In the genomic region with DNA sequence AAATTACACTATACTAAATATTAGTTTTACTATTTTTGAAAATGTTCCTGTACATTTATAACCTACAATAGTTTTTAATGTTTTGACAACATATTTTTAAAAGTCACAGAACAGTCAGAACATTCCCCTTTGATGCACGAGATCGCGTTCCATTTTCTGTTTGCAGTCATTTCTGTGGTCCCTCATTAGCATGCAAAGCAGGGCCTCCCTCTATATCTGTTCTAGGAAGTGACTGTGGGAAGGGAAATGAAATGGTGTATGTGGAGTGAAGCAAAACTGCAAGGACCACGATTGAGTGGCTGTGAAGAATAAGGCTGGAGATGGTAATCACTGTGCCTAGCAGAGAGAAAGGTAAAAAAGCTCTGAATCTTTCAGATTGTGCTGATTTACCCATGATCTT, we compare ENCODE assay signal across 19 cellular contexts. TPM values are rescaled to one million over a fixed set of nuclear protein-coding genes. Genes with fewer than 3 reads are reported as not detected.
DNase-seq lines count a peak whose midpoint lies in the region; ATAC-seq, FAIRE-seq and TF ChIP-seq lines count a peak whose summit lies in the region.
"Not testable (repeated sequence)": the region's sequence is repeated elsewhere in the genome, so short reads cannot be mapped to it uniquely, and the experiment has no call there.
"Had no signal": no experiment of that assay in that cellular context is flagged by ENCODE, and none has a peak within 500 bp of the region (broad histone marks: within the 10 kb centered on the region; RNA-seq: fewer than 3 reads in every experiment).

No MANE protein-coding gene starts in this region.

- intact Hi-C loops in endothelial cell of umbilical vein (cut with micrococcal nuclease), result not testable (repeated sequence)

- DNase-seq in GM12865 (ENCODE audit: low read depth), result peak; percentile 9
- not testable (repeated sequence) for DNase-seq in endothelial cell of umbilical vein (ENCODE audit: low read depth, low spot score)

- not testable (repeated sequence) for H3K4me1 ChIP-seq in endothelial cell of umbilical vein (ENCODE audit: control insufficient read depth, extremely low read depth, insufficient read depth, low read length)

- not testable (repeated sequence) for H3K9ac ChIP-seq in endothelial cell of umbilical vein (replicated peaks; ENCODE audit: extremely low read depth, insufficient read depth, low read length)

- not testable (repeated sequence) for TF ChIP-seq POLR2A in endothelial cell of umbilical vein (IDR thresholded peaks at IDR 0.05; ENCODE audit: low read depth, low read length)

- TF ChIP-seq CTCF in GM12865 (IDR thresholded peaks at IDR 0.05; ENCODE audit: insufficient read depth, low read depth, low read length, missing control alignments); endothelial cell of umbilical vein (IDR thresholded peaks at IDR 0.05; ENCODE audit: extremely low read depth in 1 of 2, insufficient read depth in 1 of 2, low read depth in 1 of 2, low read length in 2 of 2): not testable (repeated sequence)

- not testable (repeated sequence) for H3K9me3 ChIP-seq in endothelial cell of umbilical vein (replicated peaks; ENCODE audit: control insufficient read depth, insufficient read depth, low read length)

- not testable (repeated sequence) for H3K9me1 ChIP-seq in endothelial cell of umbilical vein (replicated peaks; ENCODE audit: control insufficient read depth, extremely low read depth, insufficient read depth, low read length)

- not testable (repeated sequence) for H3K27ac ChIP-seq in endothelial cell of umbilical vein (ENCODE audit: insufficient read depth, low read depth, low read length)

- POLR2A ChIA-PET in endothelial cell of umbilical vein (lab: Charles Lee), result not testable (repeated sequence)

- not testable (repeated sequence) for H3K4me2 ChIP-seq in endothelial cell of umbilical vein (ENCODE audit: insufficient read depth, low read length)

- ATAC-seq in GM18868 (IDR thresholded peaks at IDR 0.05; ENCODE audit: unreplicated experiment) (peak; percentile 93), GM19452 (IDR thresholded peaks at IDR 0.05; ENCODE audit: unreplicated experiment) (peak; percentile 71), GM21619 (IDR thresholded peaks at IDR 0.05; ENCODE audit: unreplicated experiment) (peak; percentile 99), HG02852 (IDR thresholded peaks at IDR 0.05; ENCODE audit: unreplicated experiment) (peak; percentile 100), HG03139 (IDR thresholded peaks at IDR 0.05; ENCODE audit: unreplicated experiment) (peak; percentile 67), HG03565 (IDR thresholded peaks at IDR 0.05; ENCODE audit: unreplicated experiment) (peak; percentile 86)

- not testable (repeated sequence) for H3K4me3 ChIP-seq in GM12865 (ENCODE audit: low read depth, low read length); endothelial cell of umbilical vein (replicated peaks in 1 of 3; ENCODE audit: insufficient read depth in 1 of 3, low read depth in 1 of 3, low read length in 3 of 3)

- H3K36me3 ChIP-seq in endothelial cell of umbilical vein (ENCODE audit: control insufficient read depth in 2 of 2, extremely low read depth in 1 of 2, insufficient read depth in 2 of 2, low read length in 2 of 2), result not testable (repeated sequence)

- not testable (repeated sequence) for H4K20me1 ChIP-seq in endothelial cell of umbilical vein (replicated peaks; ENCODE audit: control insufficient read depth, extremely low read depth, insufficient read depth, low read length)

- not testable (repeated sequence) for H3K27me3 ChIP-seq in endothelial cell of umbilical vein (ENCODE audit: control insufficient read depth in 2 of 2, insufficient read depth in 2 of 2, low read length in 2 of 2)

- not testable (repeated sequence) for BruUV-seq in endothelial cell of umbilical vein (replicated peaks; lab: Mats Ljungman, UMichigan)

- FAIRE-seq in endothelial cell of umbilical vein (lab: Jason Lieb, UNC), result peak; percentile 40

- CTCF ChIA-PET in endothelial cell of umbilical vein (lab: Charles Lee), result not testable (repeated sequence)

- H2AFZ ChIP-seq in endothelial cell of umbilical vein (ENCODE audit: low read depth, low read length), result not testable (repeated sequence)

- dilution Hi-C loops in endothelial cell of umbilical vein (cut with MboI; ENCODE audit: extremely low pct_ligation_motif_present, low sequenced_read_pairs), result not testable (repeated sequence)

- H3K79me2 ChIP-seq in endothelial cell of umbilical vein (ENCODE audit: control insufficient read depth, insufficient read depth, low read length), result not testable (repeated sequence)

RNA-seq across cellular contexts. Expression of a gene that starts 24.3 kb away (rescaled TPM):
- total RNA-seq in endothelial cell of umbilical vein, result not detected in 2 replicates
- not detected in 2 replicates for polyA plus RNA-seq in endothelial cell of umbilical vein
- not detected in 2 replicates for polyA plus RNA-seq in endothelial cell of umbilical vein (2011; cell fraction: cytosol; rRNA removed)
- polyA plus RNA-seq in endothelial cell of umbilical vein (2011; cell fraction: nucleus; rRNA removed), result not detected in 2 replicates
- polyA plus RNA-seq in endothelial cell of umbilical vein (2012), result not detected in 2 replicates
- not detected in 2 replicates for polyA minus RNA-seq in endothelial cell of umbilical vein
- polyA minus RNA-seq in endothelial cell of umbilical vein (2011; cell fraction: cytosol; rRNA and poly(A)+ RNA removed), result not detected
- not detected in 2 replicates for polyA minus RNA-seq in endothelial cell of umbilical vein (2011; cell fraction: nucleus; rRNA and poly(A)+ RNA removed)
- total RNA-seq: A172; activated CD4-positive, alpha-beta T cell treated with anti-CD3 and anti-CD28 coated beads, Interleukin-2, amount 10 ng/mL, durations not matched to agents 24 days and 14 days; bronchial epithelial cell; CD4-positive, alpha-beta T cell; IMR-90; lung; mucosa of descending colon; osteocyte; PC-9; renal cortical epithelial cell; upper lobe of right lung had no signal
- polyA plus RNA-seq: IMR-90, lung had no signal

RNA-seq across cellular contexts. Expression of a gene that starts 40.5 kb away (rescaled TPM):
- 337 and 364 TPM in 2 replicates for total RNA-seq in endothelial cell of umbilical vein
- polyA plus RNA-seq in endothelial cell of umbilical vein, result 182 and 288 TPM in 2 replicates
- polyA plus RNA-seq in endothelial cell of umbilical vein (2011; cell fraction: cytosol; rRNA removed), result 81.0 and 169 TPM in 2 replicates
- polyA plus RNA-seq in endothelial cell of umbilical vein (2011; cell fraction: nucleus; rRNA removed), result 37.5 and 38.3 TPM in 2 replicates
- 152 and 267 TPM in 2 replicates for polyA plus RNA-seq in endothelial cell of umbilical vein (2012)
- polyA minus RNA-seq in endothelial cell of umbilical vein, result 19.2 and 19.9 TPM in 2 replicates
- polyA minus RNA-seq in endothelial cell of umbilical vein (2011; cell fraction: cytosol; rRNA and poly(A)+ RNA removed), result 69.4 TPM
- 7.8 and 16.3 TPM in 2 replicates for polyA minus RNA-seq in endothelial cell of umbilical vein (2011; cell fraction: nucleus; rRNA and poly(A)+ RNA removed)

RNA-seq across cellular contexts. Expression of a gene that starts 41.1 kb away (rescaled TPM):
- 88.1 and 91.4 TPM in 2 replicates for total RNA-seq in endothelial cell of umbilical vein
- 85.3 and 102 TPM in 2 replicates for polyA plus RNA-seq in endothelial cell of umbilical vein
- polyA plus RNA-seq in endothelial cell of umbilical vein (2011; cell fraction: cytosol; rRNA removed), result 47.9 and 54.5 TPM in 2 replicates
- polyA plus RNA-seq in endothelial cell of umbilical vein (2011; cell fraction: nucleus; rRNA removed), result 236 and 250 TPM in 2 replicates
- polyA plus RNA-seq in endothelial cell of umbilical vein (2012), result 53.4 and 53.7 TPM in 2 replicates
- 60.5 and 66.5 TPM in 2 replicates for polyA minus RNA-seq in endothelial cell of umbilical vein
- polyA minus RNA-seq in endothelial cell of umbilical vein (2011; cell fraction: cytosol; rRNA and poly(A)+ RNA removed), result 29.4 TPM
- polyA minus RNA-seq in endothelial cell of umbilical vein (2011; cell fraction: nucleus; rRNA and poly(A)+ RNA removed), result 74.9 and 116 TPM in 2 replicates
